Comparison of ENCODE assay signal across 1 cellular context in the genomic region with DNA sequence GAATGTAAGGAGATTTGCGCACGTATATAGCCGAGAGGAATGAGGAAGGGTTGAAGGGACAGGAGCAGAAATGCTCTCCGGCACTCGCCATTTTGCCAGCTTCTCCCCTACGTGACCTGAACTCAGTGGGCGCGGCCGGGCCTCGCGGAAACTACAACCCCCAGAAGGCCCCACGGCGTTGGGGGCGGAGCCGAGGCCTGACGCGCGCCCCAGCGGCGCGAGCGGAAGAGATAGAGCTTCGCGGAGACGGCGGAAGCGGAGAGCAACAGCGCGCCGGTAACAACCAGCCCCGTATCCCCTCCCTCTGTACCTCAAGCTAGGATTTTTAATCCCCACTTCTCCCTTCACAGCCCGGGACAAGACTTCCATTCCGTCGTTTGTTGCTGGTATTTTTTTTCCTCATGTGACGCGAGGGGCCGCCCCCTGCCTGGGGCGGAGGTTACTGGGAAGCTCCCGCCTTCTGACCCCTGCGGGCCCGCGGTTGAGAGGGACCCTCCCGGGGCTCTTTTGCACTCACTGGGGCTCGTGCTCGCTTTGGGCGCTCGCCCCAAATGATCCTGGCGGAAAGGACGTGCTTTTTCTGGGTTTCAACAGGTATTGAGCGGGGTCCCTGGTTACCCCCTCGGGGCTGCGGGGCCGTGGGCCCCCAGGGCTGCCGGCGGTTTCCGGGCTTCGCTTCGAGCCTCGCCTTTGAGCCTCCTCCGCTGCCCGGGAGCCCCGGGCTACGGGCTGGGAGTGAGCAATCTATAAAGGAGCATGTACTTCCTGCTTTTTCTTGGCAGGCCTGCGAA.
TF ChIP-seq lines count a peak whose summit lies in the region.

A gene (plus strand): TSS at position 227 of the 791 bp plus-strand sequence. CDS start 73,458 bp downstream, outside the sequence.

TF ChIP-seq in IMR-90, 13 proteins besides CTCF, POLR2A, EP300 and RAD21 (continued from another document):
- TF ChIP-seq, protein P1, sequence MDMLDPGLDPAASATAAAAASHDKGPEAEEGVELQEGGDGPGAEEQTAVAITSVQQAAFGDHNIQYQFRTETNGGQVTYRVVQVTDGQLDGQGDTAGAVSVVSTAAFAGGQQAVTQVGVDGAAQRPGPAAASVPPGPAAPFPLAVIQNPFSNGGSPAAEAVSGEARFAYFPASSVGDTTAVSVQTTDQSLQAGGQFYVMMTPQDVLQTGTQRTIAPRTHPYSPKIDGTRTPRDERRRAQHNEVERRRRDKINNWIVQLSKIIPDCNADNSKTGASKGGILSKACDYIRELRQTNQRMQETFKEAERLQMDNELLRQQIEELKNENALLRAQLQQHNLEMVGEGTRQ (IDR thresholded peaks at IDR 0.05; ENCODE audit: low read depth, low read length) = peak; percentile 33
- no peak for TF ChIP-seq NFE2L2 (IDR thresholded peaks at IDR 0.05; ENCODE audit: low read depth, low read length)
